Comparison of ENCODE assay signal across 14 cellular contexts in the genomic region with DNA sequence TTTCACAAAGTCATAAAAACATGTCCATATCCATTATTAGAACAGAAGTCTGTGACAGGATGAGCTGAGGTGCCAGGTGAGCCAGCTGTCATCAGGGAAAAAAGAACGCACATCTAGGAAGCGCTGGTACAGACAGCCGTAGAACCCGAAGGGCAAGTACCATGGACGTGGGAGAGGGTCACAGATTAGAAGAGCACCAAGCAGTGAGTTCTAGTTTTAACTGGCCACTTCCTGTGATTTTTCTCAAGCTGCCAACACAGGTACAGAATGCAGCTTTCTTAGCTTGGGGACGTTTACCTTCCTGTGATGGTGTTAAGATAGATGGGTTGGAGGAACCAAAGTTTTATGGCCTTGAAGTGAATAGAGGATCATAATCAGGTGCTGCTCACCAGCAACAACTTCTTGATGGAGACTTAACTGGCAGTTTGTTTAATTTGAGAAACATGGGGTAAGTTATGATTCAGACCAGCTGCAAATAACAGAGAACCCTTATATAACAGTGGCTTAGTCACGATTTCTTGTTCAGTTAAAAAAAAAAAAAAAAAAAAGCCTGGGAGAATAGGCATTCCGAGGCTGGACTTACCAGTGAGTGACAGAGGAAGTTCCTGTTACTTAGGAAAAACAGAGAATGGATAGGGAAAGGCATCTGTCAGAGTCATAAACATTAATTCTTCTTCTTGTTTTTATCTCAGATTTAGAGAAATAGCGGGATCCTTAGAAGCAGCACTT. TPM values are rescaled to one million over a fixed set of nuclear protein-coding genes. Genes with fewer than 3 reads are reported as not detected.
DNase-seq lines count a peak whose midpoint lies in the region; ATAC-seq and TF ChIP-seq lines count a peak whose summit lies in the region.
"Had no signal": no experiment of that assay in that cellular context is flagged by ENCODE, and none has a peak within 500 bp of the region (broad histone marks: within the 10 kb centered on the region; RNA-seq: fewer than 3 reads in every experiment).

No MANE protein-coding gene starts in this region.

- peak; percentile 79 for ATAC-seq in central memory CD8-positive, alpha-beta T cell (replicated peaks; ENCODE audit: extremely low read depth, poor library complexity, severe bottlenecking)
- ATAC-seq in HG03442 (IDR thresholded peaks at IDR 0.05; ENCODE audit: unreplicated experiment), result no peak
- ATAC-seq: GM12878 had no signal

- TF ChIP-seq CTCF in AG09319 (IDR thresholded peaks at IDR 0.05; ENCODE audit: low read depth, low read length), result no peak

- no peaks in the 10 kb centered on the region for H3K27me3 Mint-ChIP-seq in central memory CD8-positive, alpha-beta T cell
- H3K27me3 Mint-ChIP-seq: activated CD4-positive, alpha-beta T cell treated with anti-CD3 and anti-CD28 coated beads, Interleukin-2, amount 10 ng/mL, durations not matched to agents 7 days and 5 days; stimulated activated naive CD8-positive, alpha-beta T cell treated with anti-CD3 and anti-CD28 coated beads, Interleukin-15, Interleukin-2, amounts not matched to agents 100 ng/mL and 50 ng/mL, for 24 hours had no signal

- peaks cover 20% of the 10 kb centered on the region for H3K4me1 Mint-ChIP-seq in central memory CD8-positive, alpha-beta T cell

- H3K27me3 ChIP-seq in layer of hippocampus (ENCODE audit: control insufficient read depth, insufficient read depth, low read length), result no peaks in the 10 kb centered on the region

- H3K27ac Mint-ChIP-seq in central memory CD8-positive, alpha-beta T cell (ENCODE audit: low read depth), result peak overlapping the region; percentile 75
- H3K27ac Mint-ChIP-seq: activated CD4-positive, alpha-beta T cell treated with anti-CD3 and anti-CD28 coated beads, Interleukin-2, amount 10 ng/mL, durations not matched to agents 7 days and 5 days had no signal

- peaks cover 55% of the 10 kb centered on the region for H3K36me3 Mint-ChIP-seq in central memory CD8-positive, alpha-beta T cell (ENCODE audit: insufficient read depth)

- peak overlapping the region; percentile 13 for H3K27ac ChIP-seq in layer of hippocampus (ENCODE audit: low read depth, low read length)

- H3K9me3 Mint-ChIP-seq in central memory CD8-positive, alpha-beta T cell, result no peaks in the 10 kb centered on the region
- H3K9me3 Mint-ChIP-seq: activated CD4-positive, alpha-beta T cell treated with anti-CD3 and anti-CD28 coated beads, Interleukin-2, amount 10 ng/mL, durations not matched to agents 7 days and 5 days; stimulated activated naive CD8-positive, alpha-beta T cell treated with anti-CD3 and anti-CD28 coated beads, Interleukin-15, Interleukin-2, amounts not matched to agents 100 ng/mL and 50 ng/mL, for 24 hours had no signal

- H3K4me3 Mint-ChIP-seq in central memory CD8-positive, alpha-beta T cell, result peak overlapping the region; percentile 21
- H3K4me3 Mint-ChIP-seq: activated CD4-positive, alpha-beta T cell treated with anti-CD3 and anti-CD28 coated beads, Interleukin-2, amount 10 ng/mL, durations not matched to agents 7 days and 5 days; stimulated activated naive CD8-positive, alpha-beta T cell treated with anti-CD3 and anti-CD28 coated beads, Interleukin-15, Interleukin-2, amounts not matched to agents 100 ng/mL and 50 ng/mL, for 24 hours had no signal

- DNase-seq in AG09319 (ENCODE audit: extremely low read depth, low read depth) (peak; percentile 38), HT1080 (ENCODE audit: low read depth) (peak; percentile 90), medulla oblongata (ENCODE audit: extremely low spot score) (no peak), cerebellar cortex (ENCODE audit: low spot score) (no peak), mesenteric fat pad (ENCODE audit: low spot score) (no peak)
- DNase-seq in central memory CD8-positive, alpha-beta T cell (ENCODE audit: low spot score in 2 of 2), result no peak
- DNase-seq: activated CD4-positive, alpha-beta T cell treated with anti-CD3 and anti-CD28 coated beads, Interleukin-2, amount 10 ng/mL, durations not matched to agents 7 days and 5 days; activated naive CD4-positive, alpha-beta T cell treated with Interleukin-2 at 50 U/mL for 16 hours; occipital lobe; stimulated activated CD4-positive, alpha-beta T cell treated with anti-CD3 and anti-CD28 coated beads, Interleukin-1b, Interleukin-23, amount 100 ng/mL, for 48 hours had no signal

RNA-seq across cellular contexts. Expression of a gene that starts 30.9 kb away (rescaled TPM):
- total RNA-seq in HT1080 (2014; rRNA removed; shearing (Covaris generic)), result 0.10 and 0.40 TPM in 2 replicates
- 0.09 and 0.16 TPM in 2 replicates for polyA plus RNA-seq in HT1080 (2015; cell fraction: cytosol; rRNA removed)
- polyA plus RNA-seq in HT1080 (2015; cell fraction: nucleus; rRNA removed), result 0.10 and 0.48 TPM in 2 replicates
- 3.7 TPM for total RNA-seq in mesenteric fat pad
- total RNA-seq: activated CD4-positive, alpha-beta T cell treated with anti-CD3 and anti-CD28 coated beads, Interleukin-2, amount 10 ng/mL, durations not matched to agents 7 days and 5 days had no signal
- polyA plus RNA-seq: GM12878 had no signal

RNA-seq across cellular contexts. Expression of a gene that starts 40.8 kb away (rescaled TPM):
- 26.1 and 31.4 TPM in 2 replicates for total RNA-seq in HT1080 (2014; rRNA removed; shearing (Covaris generic))
- 21.3 and 24.1 TPM in 2 replicates for polyA plus RNA-seq in HT1080 (2015; cell fraction: cytosol; rRNA removed)
- 41.9 and 44.8 TPM in 2 replicates for polyA plus RNA-seq in HT1080 (2015; cell fraction: nucleus; rRNA removed)
- 20.4 TPM for total RNA-seq in mesenteric fat pad

Comparison
In these comparisons a context has a peak if more than half of its experiments do, and no peak if none do; other contexts are left out.
1. DNase-seq: peak in AG09319 (single experiment) and HT1080 (single experiment); none in central memory CD8-positive, alpha-beta T cell (0 of 2), medulla oblongata (single experiment), cerebellar cortex (single experiment) and mesenteric fat pad (single experiment).